Comparison of ENCODE assay signal across 1 cellular context in the genomic region with DNA sequence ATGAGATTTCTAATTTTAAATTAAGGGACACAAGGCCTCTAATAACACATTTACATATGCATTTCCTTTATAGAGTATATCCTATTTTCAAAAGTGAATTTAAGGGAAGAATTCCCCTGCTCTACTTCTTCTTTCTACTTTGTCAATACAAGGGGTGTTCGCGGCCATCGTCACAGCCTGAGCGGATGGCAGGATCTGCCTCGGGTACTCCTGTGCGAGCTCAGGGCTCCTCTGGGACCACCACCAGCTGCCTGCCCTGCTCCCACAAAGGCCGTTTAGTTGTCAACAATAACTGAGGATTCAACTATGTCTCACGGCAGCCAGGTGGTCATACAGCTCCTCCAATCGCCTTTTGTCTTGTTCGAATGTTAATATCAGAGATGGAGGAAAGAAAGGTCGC.
TF ChIP-seq lines count a peak whose summit lies in the region.

No MANE protein-coding gene starts in this region.

TF ChIP-seq in GM23338, 12 proteins besides CTCF, POLR2A, EP300 and RAD21 (continued from another document):
- no peak for TF ChIP-seq REST (IDR thresholded peaks at IDR 0.05; ENCODE audit: unreplicated experiment)
- TF ChIP-seq ETS1 (IDR thresholded peaks at IDR 0.05) = no peak
- TF ChIP-seq EZH2phosphoT487 (IDR thresholded peaks at IDR 0.05; ENCODE audit: unreplicated experiment) = no peak
- no peak for TF ChIP-seq ZNF114 (CRISPR knock-in tag; IDR thresholded peaks at IDR 0.05)
- no peak for TF ChIP-seq EZH2 (IDR thresholded peaks at IDR 0.05; ENCODE audit: low read depth, unreplicated experiment)
- TF ChIP-seq, protein P1, sequence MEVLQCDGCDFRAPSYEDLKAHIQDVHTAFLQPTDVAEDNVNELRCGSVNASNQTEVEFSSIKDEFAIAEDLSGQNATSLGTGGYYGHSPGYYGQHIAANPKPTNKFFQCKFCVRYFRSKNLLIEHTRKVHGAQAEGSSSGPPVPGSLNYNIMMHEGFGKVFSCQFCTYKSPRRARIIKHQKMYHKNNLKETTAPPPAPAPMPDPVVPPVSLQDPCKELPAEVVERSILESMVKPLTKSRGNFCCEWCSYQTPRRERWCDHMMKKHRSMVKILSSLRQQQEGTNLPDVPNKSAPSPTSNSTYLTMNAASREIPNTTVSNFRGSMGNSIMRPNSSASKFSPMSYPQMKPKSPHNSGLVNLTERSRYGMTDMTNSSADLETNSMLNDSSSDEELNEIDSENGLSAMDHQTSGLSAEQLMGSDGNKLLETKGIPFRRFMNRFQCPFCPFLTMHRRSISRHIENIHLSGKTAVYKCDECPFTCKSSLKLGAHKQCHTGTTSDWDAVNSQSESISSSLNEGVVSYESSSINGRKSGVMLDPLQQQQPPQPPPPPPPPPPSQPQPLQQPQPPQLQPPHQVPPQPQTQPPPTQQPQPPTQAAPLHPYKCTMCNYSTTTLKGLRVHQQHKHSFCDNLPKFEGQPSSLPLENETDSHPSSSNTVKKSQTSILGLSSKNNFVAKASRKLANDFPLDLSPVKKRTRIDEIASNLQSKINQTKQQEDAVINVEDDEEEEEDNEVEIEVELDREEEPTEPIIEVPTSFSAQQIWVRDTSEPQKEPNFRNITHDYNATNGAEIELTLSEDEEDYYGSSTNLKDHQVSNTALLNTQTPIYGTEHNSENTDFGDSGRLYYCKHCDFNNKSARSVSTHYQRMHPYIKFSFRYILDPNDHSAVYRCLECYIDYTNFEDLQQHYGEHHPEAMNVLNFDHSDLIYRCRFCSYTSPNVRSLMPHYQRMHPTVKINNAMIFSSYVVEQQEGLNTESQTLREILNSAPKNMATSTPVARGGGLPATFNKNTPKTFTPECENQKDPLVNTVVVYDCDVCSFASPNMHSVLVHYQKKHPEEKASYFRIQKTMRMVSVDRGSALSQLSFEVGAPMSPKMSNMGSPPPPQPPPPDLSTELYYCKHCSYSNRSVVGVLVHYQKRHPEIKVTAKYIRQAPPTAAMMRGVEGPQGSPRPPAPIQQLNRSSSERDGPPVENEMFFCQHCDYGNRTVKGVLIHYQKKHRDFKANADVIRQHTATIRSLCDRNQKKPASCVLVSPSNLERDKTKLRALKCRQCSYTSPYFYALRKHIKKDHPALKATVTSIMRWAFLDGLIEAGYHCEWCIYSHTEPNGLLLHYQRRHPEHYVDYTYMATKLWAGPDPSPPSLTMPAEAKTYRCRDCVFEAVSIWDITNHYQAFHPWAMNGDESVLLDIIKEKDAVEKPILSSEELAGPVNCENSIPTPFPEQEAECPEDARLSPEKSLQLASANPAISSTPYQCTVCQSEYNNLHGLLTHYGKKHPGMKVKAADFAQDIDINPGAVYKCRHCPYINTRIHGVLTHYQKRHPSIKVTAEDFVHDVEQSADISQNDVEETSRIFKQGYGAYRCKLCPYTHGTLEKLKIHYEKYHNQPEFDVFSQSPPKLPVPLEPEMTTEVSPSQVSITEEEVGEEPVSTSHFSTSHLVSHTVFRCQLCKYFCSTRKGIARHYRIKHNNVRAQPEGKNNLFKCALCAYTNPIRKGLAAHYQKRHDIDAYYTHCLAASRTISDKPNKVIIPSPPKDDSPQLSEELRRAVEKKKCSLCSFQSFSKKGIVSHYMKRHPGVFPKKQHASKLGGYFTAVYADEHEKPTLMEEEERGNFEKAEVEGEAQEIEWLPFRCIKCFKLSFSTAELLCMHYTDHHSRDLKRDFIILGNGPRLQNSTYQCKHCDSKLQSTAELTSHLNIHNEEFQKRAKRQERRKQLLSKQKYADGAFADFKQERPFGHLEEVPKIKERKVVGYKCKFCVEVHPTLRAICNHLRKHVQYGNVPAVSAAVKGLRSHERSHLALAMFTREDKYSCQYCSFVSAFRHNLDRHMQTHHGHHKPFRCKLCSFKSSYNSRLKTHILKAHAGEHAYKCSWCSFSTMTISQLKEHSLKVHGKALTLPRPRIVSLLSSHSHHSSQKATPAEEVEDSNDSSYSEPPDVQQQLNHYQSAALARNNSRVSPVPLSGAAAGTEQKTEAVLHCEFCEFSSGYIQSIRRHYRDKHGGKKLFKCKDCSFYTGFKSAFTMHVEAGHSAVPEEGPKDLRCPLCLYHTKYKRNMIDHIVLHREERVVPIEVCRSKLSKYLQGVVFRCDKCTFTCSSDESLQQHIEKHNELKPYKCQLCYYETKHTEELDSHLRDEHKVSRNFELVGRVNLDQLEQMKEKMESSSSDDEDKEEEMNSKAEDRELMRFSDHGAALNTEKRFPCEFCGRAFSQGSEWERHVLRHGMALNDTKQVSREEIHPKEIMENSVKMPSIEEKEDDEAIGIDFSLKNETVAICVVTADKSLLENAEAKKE (CRISPR knock-in tag; IDR thresholded peaks at IDR 0.05) = no peak
- no peak for TF ChIP-seq STAT1 (IDR thresholded peaks at IDR 0.05; ENCODE audit: unreplicated experiment)
- TF ChIP-seq CREB1 (CRISPR knock-in tag; IDR thresholded peaks at IDR 0.05; ENCODE audit: low read depth) = no peak
- TF ChIP-seq ZNF331 (CRISPR knock-in tag; IDR thresholded peaks at IDR 0.05; ENCODE audit: low read depth) = no peak
TF ChIP-seq in GM23338: peak in this region for 0.
